16 cellular contexts compared by ENCODE assay signal in the genomic region with DNA sequence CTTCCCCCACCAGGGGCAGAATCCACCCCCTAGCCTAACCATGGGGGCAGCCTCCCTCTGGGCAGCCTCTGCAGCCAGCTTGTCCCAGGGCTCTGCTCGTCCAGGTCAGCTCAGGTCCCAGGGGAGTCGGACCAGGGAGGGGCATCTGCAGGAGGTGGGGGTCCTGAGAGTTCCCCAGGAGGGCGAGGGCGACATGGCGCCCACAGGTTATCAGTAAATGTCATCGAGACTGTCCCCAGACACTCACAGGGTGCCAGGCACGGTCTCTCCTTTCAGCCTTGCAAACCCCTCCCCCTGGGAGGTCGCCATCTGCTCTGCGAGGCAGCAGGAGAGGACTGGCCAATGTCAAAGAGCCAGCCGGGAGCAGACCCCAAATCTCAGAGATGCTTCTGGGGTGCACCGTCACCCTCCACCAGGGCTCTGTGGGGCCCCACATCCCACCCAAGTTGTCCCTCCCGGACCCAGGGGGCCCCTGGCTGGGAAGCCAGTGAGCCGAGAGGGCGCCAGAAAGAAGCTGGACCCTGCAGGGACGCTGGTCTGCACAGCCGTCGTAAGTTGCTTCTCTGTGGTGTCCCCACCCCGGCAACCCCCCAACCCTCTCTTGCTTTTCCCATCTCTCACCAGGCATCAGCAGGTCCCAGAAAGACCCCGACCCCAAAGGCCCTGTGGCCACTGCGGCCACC.
DNase-seq lines count a peak whose midpoint lies in the region; ATAC-seq, FAIRE-seq and TF ChIP-seq lines count a peak whose summit lies in the region.
"Had no signal": no experiment of that assay in that cellular context is flagged by ENCODE, and none has a peak within 500 bp of the region (broad histone marks: within the 10 kb centered on the region; RNA-seq: fewer than 3 reads in every experiment).

No MANE protein-coding gene starts in this region.

- no peak overlapping the region for H2AFZ ChIP-seq in SK-N-SH (ENCODE audit: low read depth)
- no peak overlapping the region for H2AFZ ChIP-seq in neuronal stem cell (ENCODE audit: low read length)

- H3F3A ChIP-seq in SK-N-SH (replicated peaks; ENCODE audit: insufficient read depth): no peaks in the 10 kb centered on the region

- H3K9me2 ChIP-seq in SK-N-SH: no peaks in the 10 kb centered on the region

- H4K91ac ChIP-seq in neuronal stem cell (ENCODE audit: low read depth, low read length, poor library complexity): no peak overlapping the region

- no peak overlapping the region for H2BK12ac ChIP-seq in neuronal stem cell (ENCODE audit: low read length)

- H3K4me3 ChIP-seq in SK-N-SH (ENCODE audit: low read depth in 2 of 2, low read length in 1 of 2): no peak overlapping the region
- no peak overlapping the region for H3K4me3 ChIP-seq in RWPE2 (ENCODE audit: severe bottlenecking)
- no peak overlapping the region for H3K4me3 ChIP-seq in neuronal stem cell (ENCODE audit: low read length in 2 of 2)

- no peaks in the 10 kb centered on the region for H3K79me2 ChIP-seq in SK-N-SH (ENCODE audit: insufficient read depth)

- H3K36me3 ChIP-seq in SK-N-SH (replicated peaks in 1 of 2; ENCODE audit: control insufficient read depth in 1 of 2, insufficient read depth in 2 of 2, low read length in 1 of 2) (no peaks in the 10 kb centered on the region), RWPE2 (ENCODE audit: low read depth) (no peaks in the 10 kb centered on the region), neuronal stem cell (replicated peaks in 1 of 2; ENCODE audit: control insufficient read depth in 2 of 2, insufficient read depth in 2 of 2, low read length in 2 of 2) (no peaks in the 10 kb centered on the region)

- H4K20me1 ChIP-seq in SK-N-SH (ENCODE audit: insufficient read depth): 0 out of 2 replicates have a peak, but pooled peaks cover 4% of the 10 kb centered on the region

- H3K4ac ChIP-seq in neuronal stem cell (ENCODE audit: low read length): peak overlapping the region; percentile 44

- ATAC-seq in SK-N-SH treated with all-trans-retinoic acid at 6 μM for 48 hours (no peak), RWPE2 (ENCODE audit: low read depth) (no peak)
- ATAC-seq: HCT116 had no signal

- no peaks in the 10 kb centered on the region for H3K27me3 ChIP-seq in SK-N-SH (ENCODE audit: insufficient read depth)
- H3K27me3 ChIP-seq in RWPE2 (ENCODE audit: insufficient read depth, poor library complexity, severe bottlenecking): no peaks in the 10 kb centered on the region
- H3K27me3 ChIP-seq in neuronal stem cell (ENCODE audit: control insufficient read depth in 3 of 3, insufficient read depth in 3 of 3, low read depth in 1 of 3, low read length in 3 of 3): peaks cover 0 to 75% (median 2%) of the 10 kb centered on the region in 3 experiments

- H2BK5ac ChIP-seq in neuronal stem cell (ENCODE audit: low read length): no peak overlapping the region

- 63% methylated on average over 3 of the region's 20 CpGs for WGBS in SK-N-SH (ENCODE audit: low lambda C conversion rate)
- WGBS in neuronal stem cell (ENCODE audit: extremely low coverage in 2 of 2, insufficient read length in 2 of 2, insufficient replicate concordance in 1 of 2), 2 donors: no CpG with 5 or more reads among the region's 20 CpGs

- no peak overlapping the region for H2BK120ac ChIP-seq in neuronal stem cell (ENCODE audit: low read depth, low read length)

- TF ChIP-seq CTCF in SK-N-SH (IDR thresholded peaks at IDR 0.05) (no peak), RWPE2 (IDR thresholded peaks at IDR 0.05; ENCODE audit: poor library complexity, severe bottlenecking) (no peak)

- no peak overlapping the region for H4K8ac ChIP-seq in neuronal stem cell (ENCODE audit: low read depth, low read length)

- H2BK15ac ChIP-seq in neuronal stem cell (ENCODE audit: low read length): no peak overlapping the region

- no peak overlapping the region for H3K14ac ChIP-seq in neuronal stem cell (ENCODE audit: low read length)

- POLR2A ChIA-PET in SK-N-SH (lab: Yijun Ruan, JAX): no interaction called here

- H2AK5ac ChIP-seq in neuronal stem cell (ENCODE audit: low read depth, low read length): peak overlapping the region; percentile 74

- FAIRE-seq in H54 (lab: Jason Lieb, UNC): no peak
- FAIRE-seq: D721Med had no signal

- DNase-seq in SK-N-SH (peak; percentile 53), NCI-H524 (lab: John Stamatoyannopoulos, UW) (peak; percentile 79 to 87), RWPE2 (ENCODE audit: low spot score) (peak; percentile 41), neuronal stem cell (ENCODE audit: low spot score) (no peak), H54 (ENCODE audit: insufficient read length, low spot score) (no peak), COLO829 (ENCODE audit: low spot score) (no peak)
- no peak for DNase-seq in effector CD4-positive, alpha-beta T cell
- DNase-seq: ACHN; C1 segment of cervical spinal cord; CD4-positive, alpha-beta T cell; COR-L47; DMS53 had no signal

- H3K4me2 ChIP-seq in SK-N-SH (no peak overlapping the region), neuronal stem cell (ENCODE audit: insufficient read depth, low read length, poor library complexity, severe bottlenecking) (no peak overlapping the region)

- CTCF ChIA-PET in SK-N-SH (lab: Yijun Ruan, JAX): interaction anchor here (0.9 to 12.6 kb wide), 4 partner anchors 15 to 220 kb away, joined by 3 to 218 read pairs (median 4); a partner anchor contains a TSS

- TF ChIP-seq POLR2A in H54 (IDR thresholded peaks at IDR 0.05; ENCODE audit: low read depth, low read length): no peak

- H3K27ac ChIP-seq in SK-N-SH (ENCODE audit: low read depth in 2 of 2, low read length in 1 of 2) (peak overlapping the region in 1 of 2 experiments; percentile 9; a peak in 1 of 4 replicates), RWPE2 (ENCODE audit: poor library complexity, severe bottlenecking) (no peak overlapping the region), neuronal stem cell (replicated peaks; ENCODE audit: low read length) (no peak overlapping the region)
- H3K27ac ChIP-seq: HL-60 had no signal

- TF ChIP-seq RAD21 in SK-N-SH (IDR thresholded peaks at IDR 0.05; ENCODE audit: low read length): no peak

- H3K9ac ChIP-seq in SK-N-SH (no peak overlapping the region), neuronal stem cell (ENCODE audit: low read depth, low read length, poor library complexity) (no peak overlapping the region)

- H3K4me1 ChIP-seq in SK-N-SH (ENCODE audit: control insufficient read depth in 1 of 2, insufficient read depth in 2 of 2, low read depth in 1 of 2, low read length in 1 of 2): peaks cover 0 to 38% of the 10 kb centered on the region in 2 experiments; a peak in 2 of 4 replicates
- H3K4me1 ChIP-seq in RWPE2 (ENCODE audit: insufficient read depth, poor library complexity, severe bottlenecking): no peaks in the 10 kb centered on the region
- peaks cover 0 to 2% of the 10 kb centered on the region in 2 donors for H3K4me1 ChIP-seq in neuronal stem cell (ENCODE audit: control insufficient read depth in 2 of 2, insufficient read depth in 1 of 2, low read depth in 1 of 2, low read length in 2 of 2)

- H3K23ac ChIP-seq in neuronal stem cell (ENCODE audit: low read depth, low read length, poor library complexity): no peak overlapping the region

- H3K79me1 ChIP-seq in neuronal stem cell (ENCODE audit: low read depth, low read length): peaks cover 4% of the 10 kb centered on the region

- H3K9me3 ChIP-seq in SK-N-SH (no peaks in the 10 kb centered on the region), RWPE2 (ENCODE audit: severe bottlenecking) (no peaks in the 10 kb centered on the region), neuronal stem cell (replicated peaks in 1 of 2; ENCODE audit: control insufficient read depth in 2 of 2, insufficient read depth in 1 of 2, low read depth in 1 of 2, low read length in 2 of 2) (peaks cover 0 to 2% of the 10 kb centered on the region in 2 donors)

- no peak for TF ChIP-seq EP300 in SK-N-SH (IDR thresholded peaks at IDR 0.05; ENCODE audit: borderline replicate concordance in 1 of 2, low read depth in 1 of 2, low read length in 1 of 2)

- peak overlapping the region; percentile 68 for H3K18ac ChIP-seq in neuronal stem cell (ENCODE audit: low read length)

TF ChIP-seq in SK-N-SH, 30 proteins besides CTCF, POLR2A, EP300 and RAD21 (continues in another document):
- TF ChIP-seq ELF1 (IDR thresholded peaks at IDR 0.05) (no peak), YY1 (IDR thresholded peaks at IDR 0.05; ENCODE audit: low read depth) (no peak), EZH2phosphoT487 (IDR thresholded peaks at IDR 0.05; ENCODE audit: borderline replicate concordance, low read depth) (no peak), SMC3 (IDR thresholded peaks at IDR 0.05; ENCODE audit: low read depth, low read length) (no peak)

TF ChIP-seq in SK-N-SH treated with all-trans-retinoic acid at 6 μM for 48 hours, 23 proteins besides CTCF, POLR2A, EP300 and RAD21 (continues in another document):
- TF ChIP-seq RARB (CRISPR knock-in tag; IDR thresholded peaks at IDR 0.05) (no peak), ZFP3 (CRISPR knock-in tag; IDR thresholded peaks at IDR 0.05) (no peak), ZFP30 (CRISPR knock-in tag; IDR thresholded peaks at IDR 0.05) (no peak), SNAI2 (CRISPR knock-in tag; IDR thresholded peaks at IDR 0.05) (no peak), ZNF565 (CRISPR knock-in tag; conservative IDR thresholded peaks at IDR 0.05; ENCODE audit: low read depth) (no peak), GLIS3 (CRISPR knock-in tag; IDR thresholded peaks at IDR 0.05) (no peak), ISL1 (CRISPR knock-in tag; IDR thresholded peaks at IDR 0.05) (no peak), TOX (CRISPR knock-in tag; IDR thresholded peaks at IDR 0.05; ENCODE audit: borderline replicate concordance) (no peak), ZNF8 (CRISPR knock-in tag; IDR thresholded peaks at IDR 0.05) (no peak), ARNTL (CRISPR knock-in tag; IDR thresholded peaks at IDR 0.05; ENCODE audit: borderline replicate concordance, low read depth) (no peak), ZNF70 (CRISPR knock-in tag; IDR thresholded peaks at IDR 0.05) (no peak), ESRRG (CRISPR knock-in tag; IDR thresholded peaks at IDR 0.05) (no peak), OSR1 (CRISPR knock-in tag; IDR thresholded peaks at IDR 0.05) (no peak)
- TF ChIP-seq, protein P1, sequence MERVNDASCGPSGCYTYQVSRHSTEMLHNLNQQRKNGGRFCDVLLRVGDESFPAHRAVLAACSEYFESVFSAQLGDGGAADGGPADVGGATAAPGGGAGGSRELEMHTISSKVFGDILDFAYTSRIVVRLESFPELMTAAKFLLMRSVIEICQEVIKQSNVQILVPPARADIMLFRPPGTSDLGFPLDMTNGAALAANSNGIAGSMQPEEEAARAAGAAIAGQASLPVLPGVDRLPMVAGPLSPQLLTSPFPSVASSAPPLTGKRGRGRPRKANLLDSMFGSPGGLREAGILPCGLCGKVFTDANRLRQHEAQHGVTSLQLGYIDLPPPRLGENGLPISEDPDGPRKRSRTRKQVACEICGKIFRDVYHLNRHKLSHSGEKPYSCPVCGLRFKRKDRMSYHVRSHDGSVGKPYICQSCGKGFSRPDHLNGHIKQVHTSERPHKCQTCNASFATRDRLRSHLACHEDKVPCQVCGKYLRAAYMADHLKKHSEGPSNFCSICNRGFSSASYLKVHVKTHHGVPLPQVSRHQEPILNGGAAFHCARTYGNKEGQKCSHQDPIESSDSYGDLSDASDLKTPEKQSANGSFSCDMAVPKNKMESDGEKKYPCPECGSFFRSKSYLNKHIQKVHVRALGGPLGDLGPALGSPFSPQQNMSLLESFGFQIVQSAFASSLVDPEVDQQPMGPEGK (CRISPR knock-in tag; IDR thresholded peaks at IDR 0.05; ENCODE audit: borderline replicate concordance): no peak

Comparison
In these comparisons a context has a peak if more than half of its experiments do, and no peak if none do; other contexts are left out.
1. DNase-seq: peak in SK-N-SH (single experiment), NCI-H524 (2 of 2) and RWPE2 (single experiment); none in neuronal stem cell (single experiment), effector CD4-positive, alpha-beta T cell (single experiment), H54 (single experiment) and COLO829 (single experiment).